Comparison of ENCODE assay signal across 8 cellular contexts in genomic region chr1:1615256-1616044, GRCh38. TPM values are rescaled to one million over a fixed set of nuclear protein-coding genes. Genes with fewer than 3 reads are reported as not detected.
DNase-seq lines count a peak whose midpoint lies in the region; ATAC-seq and TF ChIP-seq lines count a peak whose summit lies in the region.

Gene MIB2 (plus strand): TSS chr1:1615500. CDS start chr1:1623453, 7,953 bp downstream.

- ATAC-seq in HG02571 (IDR thresholded peaks at IDR 0.05; ENCODE audit: unreplicated experiment) (peak; percentile 78), SK-N-SH treated with all-trans-retinoic acid at 6 μM for 48 hours (peak; percentile 89), omental fat pad (ENCODE audit: low FRiP score) (peak; percentile 91)

- peak within 1 kb of the TSS; percentile 97 for H3K4me3 Mint-ChIP-seq in activated naive CD4-positive, alpha-beta T cell treated with anti-CD3 and anti-CD28 coated beads, Interleukin-2, amount 50 U/mL, for 24 hours

- H3K36me3 Mint-ChIP-seq in activated naive CD4-positive, alpha-beta T cell treated with anti-CD3 and anti-CD28 coated beads, Interleukin-2, amount 50 U/mL, for 24 hours, result no peaks in the 10 kb centered on the region

- DNase-seq in NCI-H1048 (lab: John Stamatoyannopoulos, UW) (peak; percentile 96), glomerular endothelial cell (ENCODE audit: extremely low read depth, low read depth, low spot score) (peak; percentile 58), omental fat pad (ENCODE audit: low spot score) (peak; percentile 81)

- peak within 1 kb of the TSS; percentile 99 for H3K27ac Mint-ChIP-seq in activated naive CD4-positive, alpha-beta T cell treated with anti-CD3 and anti-CD28 coated beads, Interleukin-2, amount 50 U/mL, for 24 hours

- H3K4me1 Mint-ChIP-seq in activated naive CD4-positive, alpha-beta T cell treated with anti-CD3 and anti-CD28 coated beads, Interleukin-2, amount 50 U/mL, for 24 hours, result peaks cover 32% of the 10 kb centered on the region

- peak within 1 kb of the TSS; percentile 100 for H3K27ac ChIP-seq in temporal lobe (ENCODE audit: low read depth, low read length)

- H3K9me3 Mint-ChIP-seq in activated naive CD4-positive, alpha-beta T cell treated with anti-CD3 and anti-CD28 coated beads, Interleukin-2, amount 50 U/mL, for 24 hours, result no peaks in the 10 kb centered on the region

- no peak for TF ChIP-seq CTCF in omental fat pad (IDR thresholded peaks at IDR 0.05)

- H3K4me3 ChIP-seq in GM08714 (ENCODE audit: low read length), result peak within 1 kb of the TSS; percentile 78

- no peaks in the 10 kb centered on the region for H3K27me3 Mint-ChIP-seq in activated naive CD4-positive, alpha-beta T cell treated with anti-CD3 and anti-CD28 coated beads, Interleukin-2, amount 50 U/mL, for 24 hours

TF ChIP-seq in SK-N-SH treated with all-trans-retinoic acid at 6 μM for 48 hours, 23 proteins besides CTCF, POLR2A, EP300 and RAD21:
- TF ChIP-seq CSRNP3 (CRISPR knock-in tag; IDR thresholded peaks at IDR 0.05) (no peak), PPARA (CRISPR knock-in tag; IDR thresholded peaks at IDR 0.05; ENCODE audit: borderline replicate concordance) (no peak), ZFP30 (CRISPR knock-in tag; IDR thresholded peaks at IDR 0.05) (no peak), PATZ1 (CRISPR knock-in tag; IDR thresholded peaks at IDR 0.05; ENCODE audit: borderline replicate concordance) (0 out of 2 replicates have a peak, but pooled peaks have one; percentile 31)

RNA-seq across cellular contexts. Expression of gene MIB2, which starts in this region (rescaled TPM):
- total RNA-seq in glomerular endothelial cell, result 56.8 and 81.2 TPM in 2 replicates
- 10 to 100 TPM; 33.7 to 52.2 (median 40.2) TPM for total RNA-seq in omental fat pad
- 25.3 TPM for total RNA-seq in temporal lobe

Comparison
In these comparisons a context has a peak if more than half of its experiments do, and no peak if none do; other contexts are left out.
1. Peak in every context shown above with its lines: DNase-seq, ATAC-seq, H3K4me3 ChIP-seq and H3K27ac ChIP-seq.